ENCODE assay signal across 8 cellular contexts in the genomic region with DNA sequence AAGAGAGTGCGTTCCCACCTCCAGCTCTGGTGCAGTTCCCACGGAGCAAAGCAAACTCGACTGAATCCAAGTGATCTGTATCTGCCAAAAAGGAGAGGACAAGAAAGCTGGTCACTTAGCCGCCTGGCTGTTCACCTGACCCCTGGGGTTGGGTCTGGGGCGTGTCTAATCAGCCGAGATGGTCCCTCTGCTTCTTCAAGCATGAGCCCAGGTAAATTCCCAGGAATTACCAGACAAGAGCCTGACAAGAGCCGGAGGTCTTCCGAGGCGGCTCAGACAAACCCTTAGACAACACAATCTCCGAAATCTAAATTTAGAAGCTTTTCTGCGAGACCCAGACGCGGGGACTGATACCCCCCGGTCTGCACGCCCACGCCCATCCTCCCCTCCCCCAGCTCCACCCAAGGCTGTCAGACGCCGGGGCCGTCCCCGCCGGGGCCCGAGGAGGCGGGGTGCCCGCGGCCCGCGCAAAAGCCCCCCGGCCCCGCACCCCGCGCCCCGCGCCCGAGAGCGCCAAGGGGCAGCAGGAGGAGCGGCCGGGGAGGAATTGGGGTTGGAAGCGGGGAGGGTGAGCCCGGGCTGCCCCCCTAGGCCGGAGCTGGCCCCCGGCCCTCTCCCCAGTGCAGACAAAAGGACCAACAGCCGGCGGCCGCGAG. TPM values are rescaled to one million over a fixed set of nuclear protein-coding genes. Genes with fewer than 3 reads are reported as not detected.
DNase-seq lines count a peak whose midpoint lies in the region; ATAC-seq and TF ChIP-seq lines count a peak whose summit lies in the region.

No MANE protein-coding gene starts in this region.

- H3K4me3 ChIP-seq in fibroblast of lung (replicated peaks in 1 of 4; ENCODE audit: control extremely low read depth in 1 of 4, insufficient read depth in 1 of 4, low read depth in 3 of 4, low read length in 4 of 4) (peak overlapping the region; percentile 66 to 84 (median 69)), neural cell (ENCODE audit: low read length) (peak overlapping the region; percentile 81), tibial artery (peak overlapping the region; percentile 82 to 92)

- DNase-seq in GM13977 (ENCODE audit: low spot score) (peak; percentile 70), NCI-H69 (lab: John Stamatoyannopoulos, UW) (peak; percentile 57), fibroblast of lung (ENCODE audit: low read depth in 2 of 2) (peak in 1 of 2 donors; percentile 9), tibial artery (peak in 1 of 2 donors; percentile 29), AG08395 (ENCODE audit: low spot score) (no peak)
- peak; percentile 68 to 71 for DNase-seq in activated T-cell treated with anti-CD3 and anti-CD28 coated beads, Interleukin-2, amount 50 U/mL, for 48 hours

- H3F3A ChIP-seq in neural cell (ENCODE audit: insufficient read depth, low read length, poor library complexity, severe bottlenecking) = peaks cover 4% of the 10 kb centered on the region

- H3K36me3 ChIP-seq in fibroblast of lung (ENCODE audit: control insufficient read depth, insufficient read depth, low read length) (no peaks in the 10 kb centered on the region), neural cell (ENCODE audit: insufficient read depth, low read length) (peaks cover 11% of the 10 kb centered on the region), tibial artery (peaks cover 0 to 21% (median 4%) of the 10 kb centered on the region in 3 donors)

- H3K27ac ChIP-seq in fibroblast of lung (ENCODE audit: insufficient read depth, low read length) (no peak overlapping the region), neural cell (ENCODE audit: low read length) (peak overlapping the region; percentile 99), tibial artery (peak overlapping the region; percentile 92 to 94)

- H2AFZ ChIP-seq in fibroblast of lung (ENCODE audit: low read length) (peak overlapping the region; percentile 25), neural cell (ENCODE audit: low read depth, low read length) (peak overlapping the region; percentile 51)

- in situ Hi-C loops in GM13977 (cut with MboI; ENCODE audit: low pct_unique_long_range_greater_than_20kb, low sequenced_read_pairs, unreplicated experiment) = no loop called here

- peak; percentile 54 for ATAC-seq in HG02642 (IDR thresholded peaks at IDR 0.05; ENCODE audit: poor library complexity, unreplicated experiment)

- peaks cover 2% of the 10 kb centered on the region for H3K4me1 ChIP-seq in fibroblast of lung (ENCODE audit: control insufficient read depth, extremely low read depth, insufficient read depth, low read length)
- peaks cover 0 to 9% (median 2%) of the 10 kb centered on the region in 4 donors for H3K4me1 ChIP-seq in tibial artery

- peak; percentile 48 for TF ChIP-seq CTCF in GM13977 (IDR thresholded peaks at IDR 0.05; ENCODE audit: extremely low read depth, insufficient read depth, missing control alignments)
- peak in 1 of 2 donors; percentile 31 for TF ChIP-seq CTCF in fibroblast of lung (conservative IDR thresholded peaks at IDR 0.05 in 1 of 2, IDR thresholded peaks at IDR 0.05 in 1 of 2; ENCODE audit: low read depth in 1 of 2, low read length in 2 of 2)
- TF ChIP-seq CTCF in neural cell (IDR thresholded peaks at IDR 0.05; ENCODE audit: poor library complexity, severe bottlenecking) = no peak
- peak in 1 of 2 experiments; percentile 33 for TF ChIP-seq CTCF in tibial artery (IDR thresholded peaks at IDR 0.05)

- intact Hi-C loops in tibial artery (cut with DNase I; ENCODE audit: low total_unique reads) = loop anchor here (2.0 to 5.0 kb wide), 3 partner anchors 76 to 156 kb away; a partner anchor contains a TSS

- TF ChIP-seq RAD21 in neural cell (conservative IDR thresholded peaks at IDR 0.05) = no peak

- H3K27me3 ChIP-seq in fibroblast of lung (ENCODE audit: control insufficient read depth, insufficient read depth, low read length) (no peaks in the 10 kb centered on the region), neural cell (ENCODE audit: insufficient read depth, low read depth, low read length) (no peaks in the 10 kb centered on the region), tibial artery (no peaks in the 10 kb centered on the region)

- H3K79me2 ChIP-seq in fibroblast of lung (ENCODE audit: control insufficient read depth, insufficient read depth, low read length) = no peaks in the 10 kb centered on the region
- H3K79me2 ChIP-seq in neural cell (replicated peaks; ENCODE audit: insufficient read depth, low read length) = peaks cover 42% of the 10 kb centered on the region

- peak overlapping the region; percentile 61 for H3K9ac ChIP-seq in fibroblast of lung (ENCODE audit: insufficient read depth, low read length)
- H3K9ac ChIP-seq in neural cell (ENCODE audit: low read length) = peak overlapping the region; percentile 99

- H3K4me2 ChIP-seq in fibroblast of lung (ENCODE audit: extremely low read depth, insufficient read depth, low read length) (peak overlapping the region; percentile 61), neural cell (ENCODE audit: low read length) (peak overlapping the region; percentile 100)

- H3K9me2 ChIP-seq in neural cell (ENCODE audit: insufficient read depth, low read length) = no peaks in the 10 kb centered on the region

- TF ChIP-seq EP300 in neural cell (conservative IDR thresholded peaks at IDR 0.05; ENCODE audit: poor library complexity, severe bottlenecking) = no peak

- H4K20me1 ChIP-seq in fibroblast of lung (ENCODE audit: control insufficient read depth, extremely low read depth, insufficient read depth, low read length) = no peaks in the 10 kb centered on the region
- peaks cover 5% of the 10 kb centered on the region for H4K20me1 ChIP-seq in neural cell (ENCODE audit: insufficient read depth)

- H3K9me3 ChIP-seq in fibroblast of lung (ENCODE audit: control insufficient read depth, insufficient read depth, low read depth, low read length) (no peaks in the 10 kb centered on the region), neural cell (ENCODE audit: low read length) (no peaks in the 10 kb centered on the region), tibial artery (no peaks in the 10 kb centered on the region)

TF ChIP-seq in neural cell, 6 proteins besides CTCF, POLR2A, EP300 and RAD21:
- TF ChIP-seq, protein P1, sequence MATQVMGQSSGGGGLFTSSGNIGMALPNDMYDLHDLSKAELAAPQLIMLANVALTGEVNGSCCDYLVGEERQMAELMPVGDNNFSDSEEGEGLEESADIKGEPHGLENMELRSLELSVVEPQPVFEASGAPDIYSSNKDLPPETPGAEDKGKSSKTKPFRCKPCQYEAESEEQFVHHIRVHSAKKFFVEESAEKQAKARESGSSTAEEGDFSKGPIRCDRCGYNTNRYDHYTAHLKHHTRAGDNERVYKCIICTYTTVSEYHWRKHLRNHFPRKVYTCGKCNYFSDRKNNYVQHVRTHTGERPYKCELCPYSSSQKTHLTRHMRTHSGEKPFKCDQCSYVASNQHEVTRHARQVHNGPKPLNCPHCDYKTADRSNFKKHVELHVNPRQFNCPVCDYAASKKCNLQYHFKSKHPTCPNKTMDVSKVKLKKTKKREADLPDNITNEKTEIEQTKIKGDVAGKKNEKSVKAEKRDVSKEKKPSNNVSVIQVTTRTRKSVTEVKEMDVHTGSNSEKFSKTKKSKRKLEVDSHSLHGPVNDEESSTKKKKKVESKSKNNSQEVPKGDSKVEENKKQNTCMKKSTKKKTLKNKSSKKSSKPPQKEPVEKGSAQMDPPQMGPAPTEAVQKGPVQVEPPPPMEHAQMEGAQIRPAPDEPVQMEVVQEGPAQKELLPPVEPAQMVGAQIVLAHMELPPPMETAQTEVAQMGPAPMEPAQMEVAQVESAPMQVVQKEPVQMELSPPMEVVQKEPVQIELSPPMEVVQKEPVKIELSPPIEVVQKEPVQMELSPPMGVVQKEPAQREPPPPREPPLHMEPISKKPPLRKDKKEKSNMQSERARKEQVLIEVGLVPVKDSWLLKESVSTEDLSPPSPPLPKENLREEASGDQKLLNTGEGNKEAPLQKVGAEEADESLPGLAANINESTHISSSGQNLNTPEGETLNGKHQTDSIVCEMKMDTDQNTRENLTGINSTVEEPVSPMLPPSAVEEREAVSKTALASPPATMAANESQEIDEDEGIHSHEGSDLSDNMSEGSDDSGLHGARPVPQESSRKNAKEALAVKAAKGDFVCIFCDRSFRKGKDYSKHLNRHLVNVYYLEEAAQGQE (IDR thresholded peaks at IDR 0.05; ENCODE audit: borderline replicate concordance) = peak; percentile 45
- TF ChIP-seq MXI1 (conservative IDR thresholded peaks at IDR 0.05; ENCODE audit: poor library complexity, severe bottlenecking) (peak; percentile 16), TAF1 (IDR thresholded peaks at IDR 0.05; ENCODE audit: low read depth) (no peak)
TF ChIP-seq in neural cell: peak in this region for 2.

RNA-seq across cellular contexts. Expression of a gene that starts 0.7 kb away (rescaled TPM):
- 3.3 and 5.9 TPM in 2 replicates for total RNA-seq in fibroblast of lung
- 4.9 and 5.8 TPM in 2 replicates for polyA plus RNA-seq in fibroblast of lung
- 3.5 and 3.6 TPM in 2 replicates for polyA plus RNA-seq in fibroblast of lung (2012)
- 2.3 and 5.8 TPM in 2 replicates for polyA minus RNA-seq in fibroblast of lung (ENCODE audit: low replicate concordance)
- 128 and 148 TPM in 2 replicates for polyA plus RNA-seq in neural cell
- 81.7 and 89.6 TPM in 2 replicates for polyA minus RNA-seq in neural cell

RNA-seq across cellular contexts. Expression of a gene that starts 12.0 kb away (rescaled TPM):
- total RNA-seq in fibroblast of lung = 120 and 139 TPM in 2 replicates
- polyA plus RNA-seq in fibroblast of lung (174 and 221 TPM in 2 replicates), neural cell (389 and 461 TPM in 2 replicates)
- polyA plus RNA-seq in fibroblast of lung (2012) = 84.6 and 104 TPM in 2 replicates
- polyA minus RNA-seq in fibroblast of lung (ENCODE audit: low replicate concordance) (59.2 and 138 TPM in 2 replicates), neural cell (263 and 297 TPM in 2 replicates)

RNA-seq across cellular contexts. Expression of a gene that starts 37.5 kb away (rescaled TPM):
- total RNA-seq in fibroblast of lung = 11.0 and 13.2 TPM in 2 replicates
- 10.6 and 11.5 TPM in 2 replicates for polyA plus RNA-seq in fibroblast of lung
- 6.8 and 11.1 TPM in 2 replicates for polyA plus RNA-seq in fibroblast of lung (2012)
- 16.7 and 19.6 TPM in 2 replicates for polyA minus RNA-seq in fibroblast of lung (ENCODE audit: low replicate concordance)
- polyA plus RNA-seq in neural cell = 8.1 and 9.5 TPM in 2 replicates
- 24.9 and 26.3 TPM in 2 replicates for polyA minus RNA-seq in neural cell

Comparison
In these comparisons a context has a peak if more than half of its experiments do, and no peak if none do; other contexts are left out.
1. RNA of a gene that starts 0.7 kb away (polyA plus RNA-seq): 128 to 148 TPM in neural cell; 3.5 to 5.8 TPM in fibroblast of lung; every median in the first group is over 10 times any median in the second.
2. Peak in every context shown above with its lines, with median percentiles within 50 percentile points of each other: H3K4me3 ChIP-seq.